Comparison of ENCODE assay signal across 1 cellular context in the genomic region with DNA sequence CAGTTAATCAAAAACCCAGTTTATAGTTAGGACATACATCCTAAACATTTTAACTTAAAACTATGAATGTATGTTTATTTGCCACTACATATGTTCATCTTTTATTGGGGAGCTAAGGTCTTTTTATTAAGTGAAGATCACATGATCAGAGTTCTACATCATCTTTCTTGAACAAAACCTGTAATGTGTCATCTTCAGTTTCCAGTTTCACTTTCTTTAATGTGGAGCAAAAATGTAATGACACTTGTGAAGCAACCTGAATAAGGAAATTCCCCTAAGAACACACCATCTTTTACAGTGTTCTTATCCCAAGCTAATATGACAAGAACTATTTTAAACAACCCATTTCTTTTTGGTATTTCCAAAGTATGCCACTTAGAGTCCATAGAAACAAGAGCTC.
A peak's percentile ranks its signal among the peaks of the same experiment; 100 is the strongest.
TF ChIP-seq lines count a peak whose summit lies in the region.

No MANE protein-coding gene starts in this region.

TF ChIP-seq in GM12878, 131 proteins besides CTCF, POLR2A, EP300 and RAD21 (continued from another document and continues in another):
- no peak for TF ChIP-seq CHD2 (IDR thresholded peaks at IDR 0.05; ENCODE audit: borderline replicate concordance, low read depth, low read length)
- TF ChIP-seq, protein P1, sequence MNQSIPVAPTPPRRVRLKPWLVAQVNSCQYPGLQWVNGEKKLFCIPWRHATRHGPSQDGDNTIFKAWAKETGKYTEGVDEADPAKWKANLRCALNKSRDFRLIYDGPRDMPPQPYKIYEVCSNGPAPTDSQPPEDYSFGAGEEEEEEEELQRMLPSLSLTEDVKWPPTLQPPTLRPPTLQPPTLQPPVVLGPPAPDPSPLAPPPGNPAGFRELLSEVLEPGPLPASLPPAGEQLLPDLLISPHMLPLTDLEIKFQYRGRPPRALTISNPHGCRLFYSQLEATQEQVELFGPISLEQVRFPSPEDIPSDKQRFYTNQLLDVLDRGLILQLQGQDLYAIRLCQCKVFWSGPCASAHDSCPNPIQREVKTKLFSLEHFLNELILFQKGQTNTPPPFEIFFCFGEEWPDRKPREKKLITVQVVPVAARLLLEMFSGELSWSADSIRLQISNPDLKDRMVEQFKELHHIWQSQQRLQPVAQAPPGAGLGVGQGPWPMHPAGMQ (IDR thresholded peaks at IDR 0.05; ENCODE audit: borderline replicate concordance), result no peak
- TF ChIP-seq PBX3 (IDR thresholded peaks at IDR 0.05; ENCODE audit: insufficient replicate concordance, low read depth, low read length), result no peak
- TF ChIP-seq CHD1 (IDR thresholded peaks at IDR 0.05; ENCODE audit: low read depth, low read length), result no peak
- TF ChIP-seq ZNF384 (IDR thresholded peaks at IDR 0.05; ENCODE audit: borderline replicate concordance, low read depth, low read length), result no peak
- no peak for TF ChIP-seq CBFB (IDR thresholded peaks at IDR 0.05; ENCODE audit: low read depth)
- no peak for TF ChIP-seq E4F1 (IDR thresholded peaks at IDR 0.05; ENCODE audit: borderline replicate concordance, partially characterized antibody)
- TF ChIP-seq ZSCAN29 (IDR thresholded peaks at IDR 0.05), result no peak
- no peak for TF ChIP-seq ETV6 (conservative IDR thresholded peaks at IDR 0.05 in 1 of 2, IDR thresholded peaks at IDR 0.05 in 1 of 2; ENCODE audit: borderline replicate concordance in 1 of 2, low read depth in 1 of 2)
- 0 out of 2 replicates have a peak, but pooled peaks have one; percentile 22 for TF ChIP-seq IRF4 (IDR thresholded peaks at IDR 0.05; ENCODE audit: low read depth, low read length)
- no peak for TF ChIP-seq TARDBP (IDR thresholded peaks at IDR 0.05; ENCODE audit: borderline replicate concordance)
- TF ChIP-seq CREM (IDR thresholded peaks at IDR 0.05; ENCODE audit: low read depth), result peak; percentile 45; the same call in 1 of the 2 replicates
- TF ChIP-seq IKZF2 (IDR thresholded peaks at IDR 0.05), result peak; percentile 66 to 69; a peak in 2 of 4 replicates
- no peak for TF ChIP-seq ESRRA (IDR thresholded peaks at IDR 0.05; ENCODE audit: low read length)
- TF ChIP-seq BHLHE40 (IDR thresholded peaks at IDR 0.05; ENCODE audit: borderline replicate concordance in 1 of 2, low read depth in 2 of 2, low read length in 1 of 2), result peak; percentile 35 to 45; a peak in 1 of 4 replicates
- TF ChIP-seq, protein P2, sequence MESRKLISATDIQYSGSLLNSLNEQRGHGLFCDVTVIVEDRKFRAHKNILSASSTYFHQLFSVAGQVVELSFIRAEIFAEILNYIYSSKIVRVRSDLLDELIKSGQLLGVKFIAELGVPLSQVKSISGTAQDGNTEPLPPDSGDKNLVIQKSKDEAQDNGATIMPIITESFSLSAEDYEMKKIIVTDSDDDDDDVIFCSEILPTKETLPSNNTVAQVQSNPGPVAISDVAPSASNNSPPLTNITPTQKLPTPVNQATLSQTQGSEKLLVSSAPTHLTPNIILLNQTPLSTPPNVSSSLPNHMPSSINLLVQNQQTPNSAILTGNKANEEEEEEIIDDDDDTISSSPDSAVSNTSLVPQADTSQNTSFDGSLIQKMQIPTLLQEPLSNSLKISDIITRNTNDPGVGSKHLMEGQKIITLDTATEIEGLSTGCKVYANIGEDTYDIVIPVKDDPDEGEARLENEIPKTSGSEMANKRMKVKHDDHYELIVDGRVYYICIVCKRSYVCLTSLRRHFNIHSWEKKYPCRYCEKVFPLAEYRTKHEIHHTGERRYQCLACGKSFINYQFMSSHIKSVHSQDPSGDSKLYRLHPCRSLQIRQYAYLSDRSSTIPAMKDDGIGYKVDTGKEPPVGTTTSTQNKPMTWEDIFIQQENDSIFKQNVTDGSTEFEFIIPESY (IDR thresholded peaks at IDR 0.05), result no peak
- TF ChIP-seq ZNF622 (IDR thresholded peaks at IDR 0.05), result no peak
- no peak for TF ChIP-seq SREBF2 (IDR thresholded peaks at IDR 0.05; ENCODE audit: low read length)
- no peak for TF ChIP-seq REST (IDR thresholded peaks at IDR 0.05; ENCODE audit: low read depth, low read length)
- TF ChIP-seq ZBTB4 (CRISPR knock-in tag; IDR thresholded peaks at IDR 0.05), result no peak
- TF ChIP-seq EGR1 (IDR thresholded peaks at IDR 0.05; ENCODE audit: borderline replicate concordance in 1 of 2, low read depth in 2 of 2, low read length in 2 of 2), result no peak
- TF ChIP-seq CREB1 (IDR thresholded peaks at IDR 0.05; ENCODE audit: low read depth), result 0 out of 2 replicates have a peak, but pooled peaks have one; percentile 32
- TF ChIP-seq, protein P3, sequence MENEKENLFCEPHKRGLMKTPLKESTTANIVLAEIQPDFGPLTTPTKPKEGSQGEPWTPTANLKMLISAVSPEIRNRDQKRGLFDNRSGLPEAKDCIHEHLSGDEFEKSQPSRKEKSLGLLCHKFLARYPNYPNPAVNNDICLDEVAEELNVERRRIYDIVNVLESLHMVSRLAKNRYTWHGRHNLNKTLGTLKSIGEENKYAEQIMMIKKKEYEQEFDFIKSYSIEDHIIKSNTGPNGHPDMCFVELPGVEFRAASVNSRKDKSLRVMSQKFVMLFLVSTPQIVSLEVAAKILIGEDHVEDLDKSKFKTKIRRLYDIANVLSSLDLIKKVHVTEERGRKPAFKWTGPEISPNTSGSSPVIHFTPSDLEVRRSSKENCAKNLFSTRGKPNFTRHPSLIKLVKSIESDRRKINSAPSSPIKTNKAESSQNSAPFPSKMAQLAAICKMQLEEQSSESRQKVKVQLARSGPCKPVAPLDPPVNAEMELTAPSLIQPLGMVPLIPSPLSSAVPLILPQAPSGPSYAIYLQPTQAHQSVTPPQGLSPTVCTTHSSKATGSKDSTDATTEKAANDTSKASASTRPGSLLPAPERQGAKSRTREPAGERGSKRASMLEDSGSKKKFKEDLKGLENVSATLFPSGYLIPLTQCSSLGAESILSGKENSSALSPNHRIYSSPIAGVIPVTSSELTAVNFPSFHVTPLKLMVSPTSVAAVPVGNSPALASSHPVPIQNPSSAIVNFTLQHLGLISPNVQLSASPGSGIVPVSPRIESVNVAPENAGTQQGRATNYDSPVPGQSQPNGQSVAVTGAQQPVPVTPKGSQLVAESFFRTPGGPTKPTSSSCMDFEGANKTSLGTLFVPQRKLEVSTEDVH (IDR thresholded peaks at IDR 0.05; ENCODE audit: low read depth, partially characterized antibody), result no peak
- TF ChIP-seq KAT2A (conservative IDR thresholded peaks at IDR 0.05; ENCODE audit: control insufficient read depth, low read depth, low read length), result no peak
- TF ChIP-seq NFXL1 (IDR thresholded peaks at IDR 0.05; ENCODE audit: borderline replicate concordance), result no peak
- no peak for TF ChIP-seq YY1 (IDR thresholded peaks at IDR 0.05; ENCODE audit: low read depth, low read length)
- TF ChIP-seq IKZF1 (conservative IDR thresholded peaks at IDR 0.05), result peak; percentile 37; the same call in 1 of the 2 replicates
- no peak for TF ChIP-seq BRCA1 (IDR thresholded peaks at IDR 0.05; ENCODE audit: low read depth, low read length)
- TF ChIP-seq RELB (IDR thresholded peaks at IDR 0.05; ENCODE audit: low read depth), result peak; percentile 84
- no peak for TF ChIP-seq RFX5 (IDR thresholded peaks at IDR 0.05; ENCODE audit: low read depth, low read length)
- TF ChIP-seq KLF5 (IDR thresholded peaks at IDR 0.05; ENCODE audit: partially characterized antibody), result no peak
- TF ChIP-seq CBX5 (IDR thresholded peaks at IDR 0.05; ENCODE audit: low read depth), result no peak
- TF ChIP-seq SMARCA5 (IDR thresholded peaks at IDR 0.05), result no peak
- TF ChIP-seq ZNF207 (IDR thresholded peaks at IDR 0.05; ENCODE audit: borderline replicate concordance), result no peak
- no peak for TF ChIP-seq SREBF1 (IDR thresholded peaks at IDR 0.05; ENCODE audit: low read length)
- no peak for TF ChIP-seq ZZZ3 (IDR thresholded peaks at IDR 0.05; ENCODE audit: control insufficient read depth, insufficient read length, low read depth)
- no peak for TF ChIP-seq MEF2B (IDR thresholded peaks at IDR 0.05; ENCODE audit: partially characterized antibody, poor library complexity, severe bottlenecking)
- peak; percentile 93 for TF ChIP-seq ATF7 (IDR thresholded peaks at IDR 0.05; ENCODE audit: low read depth)
- no peak for TF ChIP-seq ATF3 (IDR thresholded peaks at IDR 0.05; ENCODE audit: borderline replicate concordance, extremely low read depth, low read depth, low read length)
